In genomic region chr6:3285049-3285639, GRCh38 we compare ENCODE assay signal across 1 cellular context.
TF ChIP-seq lines count a peak whose summit lies in the region.

No MANE protein-coding gene starts in this region.

TF ChIP-seq in K562, 482 proteins besides CTCF, POLR2A, EP300 and RAD21 (continued from another document):
- TF ChIP-seq, protein P1, sequence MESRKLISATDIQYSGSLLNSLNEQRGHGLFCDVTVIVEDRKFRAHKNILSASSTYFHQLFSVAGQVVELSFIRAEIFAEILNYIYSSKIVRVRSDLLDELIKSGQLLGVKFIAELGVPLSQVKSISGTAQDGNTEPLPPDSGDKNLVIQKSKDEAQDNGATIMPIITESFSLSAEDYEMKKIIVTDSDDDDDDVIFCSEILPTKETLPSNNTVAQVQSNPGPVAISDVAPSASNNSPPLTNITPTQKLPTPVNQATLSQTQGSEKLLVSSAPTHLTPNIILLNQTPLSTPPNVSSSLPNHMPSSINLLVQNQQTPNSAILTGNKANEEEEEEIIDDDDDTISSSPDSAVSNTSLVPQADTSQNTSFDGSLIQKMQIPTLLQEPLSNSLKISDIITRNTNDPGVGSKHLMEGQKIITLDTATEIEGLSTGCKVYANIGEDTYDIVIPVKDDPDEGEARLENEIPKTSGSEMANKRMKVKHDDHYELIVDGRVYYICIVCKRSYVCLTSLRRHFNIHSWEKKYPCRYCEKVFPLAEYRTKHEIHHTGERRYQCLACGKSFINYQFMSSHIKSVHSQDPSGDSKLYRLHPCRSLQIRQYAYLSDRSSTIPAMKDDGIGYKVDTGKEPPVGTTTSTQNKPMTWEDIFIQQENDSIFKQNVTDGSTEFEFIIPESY (CRISPR knock-in tag; IDR thresholded peaks at IDR 0.05) = peak; percentile 69; the same call in 1 of the 2 replicates
- TF ChIP-seq ZKSCAN3 (CRISPR knock-in tag; IDR thresholded peaks at IDR 0.05) (no peak), MAX (CRISPR knock-in tag; IDR thresholded peaks at IDR 0.05) (0 out of 2 replicates have a peak, but pooled peaks have one; percentile 33), ZBTB11 (CRISPR knock-in tag; IDR thresholded peaks at IDR 0.05) (no peak), ZNF354B (CRISPR knock-in tag; IDR thresholded peaks at IDR 0.05) (no peak), E2F8 (IDR thresholded peaks at IDR 0.05; ENCODE audit: low read depth, partially characterized antibody) (no peak), ZNF282 (CRISPR knock-in tag; IDR thresholded peaks at IDR 0.05) (no peak), SRSF3 (IDR thresholded peaks at IDR 0.05; ENCODE audit: insufficient read depth, low read length) (no peak), JUN (IDR thresholded peaks at IDR 0.05; ENCODE audit: borderline replicate concordance, low read depth, low read length) (no peak), JUN (CRISPR knock-in tag; IDR thresholded peaks at IDR 0.05; ENCODE audit: borderline replicate concordance) (no peak), NCOA4 (IDR thresholded peaks at IDR 0.05; ENCODE audit: partially characterized antibody) (no peak), ZFP30 (CRISPR knock-in tag; IDR thresholded peaks at IDR 0.05; ENCODE audit: borderline replicate concordance) (no peak), ZNF76 (CRISPR knock-in tag; IDR thresholded peaks at IDR 0.05; ENCODE audit: borderline replicate concordance) (no peak), PURB (CRISPR knock-in tag; IDR thresholded peaks at IDR 0.05; ENCODE audit: low read depth) (no peak), L3MBTL2 (IDR thresholded peaks at IDR 0.05) (no peak), ESRRB (CRISPR knock-in tag; IDR thresholded peaks at IDR 0.05; ENCODE audit: borderline replicate concordance) (no peak), RFX1 (IDR thresholded peaks at IDR 0.05) (no peak), ZNF41 (CRISPR knock-in tag; conservative IDR thresholded peaks at IDR 0.05) (no peak), ASH1L (IDR thresholded peaks at IDR 0.05; ENCODE audit: borderline replicate concordance, low read depth, partially characterized antibody) (no peak), ATF1 (CRISPR knock-in tag; IDR thresholded peaks at IDR 0.05) (no peak), ATF1 (tag; IDR thresholded peaks at IDR 0.05) (no peak), TARDBP (IDR thresholded peaks at IDR 0.05) (no peak), CHCHD3 (CRISPR knock-in tag; IDR thresholded peaks at IDR 0.05) (no peak), NONO (IDR thresholded peaks at IDR 0.05; ENCODE audit: low read depth in 2 of 2, low read length in 1 of 2) (no peak), MTA2 (IDR thresholded peaks at IDR 0.05; ENCODE audit: low read depth) (no peak)
- TF ChIP-seq, protein P2, sequence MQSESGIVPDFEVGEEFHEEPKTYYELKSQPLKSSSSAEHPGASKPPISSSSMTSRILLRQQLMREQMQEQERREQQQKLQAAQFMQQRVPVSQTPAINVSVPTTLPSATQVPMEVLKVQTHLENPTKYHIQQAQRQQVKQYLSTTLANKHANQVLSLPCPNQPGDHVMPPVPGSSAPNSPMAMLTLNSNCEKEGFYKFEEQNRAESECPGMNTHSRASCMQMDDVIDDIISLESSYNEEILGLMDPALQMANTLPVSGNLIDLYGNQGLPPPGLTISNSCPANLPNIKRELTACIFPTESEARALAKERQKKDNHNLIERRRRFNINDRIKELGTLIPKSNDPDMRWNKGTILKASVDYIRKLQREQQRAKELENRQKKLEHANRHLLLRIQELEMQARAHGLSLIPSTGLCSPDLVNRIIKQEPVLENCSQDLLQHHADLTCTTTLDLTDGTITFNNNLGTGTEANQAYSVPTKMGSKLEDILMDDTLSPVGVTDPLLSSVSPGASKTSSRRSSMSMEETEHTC (IDR thresholded peaks at IDR 0.05) = no peak
- TF ChIP-seq, protein P3, sequence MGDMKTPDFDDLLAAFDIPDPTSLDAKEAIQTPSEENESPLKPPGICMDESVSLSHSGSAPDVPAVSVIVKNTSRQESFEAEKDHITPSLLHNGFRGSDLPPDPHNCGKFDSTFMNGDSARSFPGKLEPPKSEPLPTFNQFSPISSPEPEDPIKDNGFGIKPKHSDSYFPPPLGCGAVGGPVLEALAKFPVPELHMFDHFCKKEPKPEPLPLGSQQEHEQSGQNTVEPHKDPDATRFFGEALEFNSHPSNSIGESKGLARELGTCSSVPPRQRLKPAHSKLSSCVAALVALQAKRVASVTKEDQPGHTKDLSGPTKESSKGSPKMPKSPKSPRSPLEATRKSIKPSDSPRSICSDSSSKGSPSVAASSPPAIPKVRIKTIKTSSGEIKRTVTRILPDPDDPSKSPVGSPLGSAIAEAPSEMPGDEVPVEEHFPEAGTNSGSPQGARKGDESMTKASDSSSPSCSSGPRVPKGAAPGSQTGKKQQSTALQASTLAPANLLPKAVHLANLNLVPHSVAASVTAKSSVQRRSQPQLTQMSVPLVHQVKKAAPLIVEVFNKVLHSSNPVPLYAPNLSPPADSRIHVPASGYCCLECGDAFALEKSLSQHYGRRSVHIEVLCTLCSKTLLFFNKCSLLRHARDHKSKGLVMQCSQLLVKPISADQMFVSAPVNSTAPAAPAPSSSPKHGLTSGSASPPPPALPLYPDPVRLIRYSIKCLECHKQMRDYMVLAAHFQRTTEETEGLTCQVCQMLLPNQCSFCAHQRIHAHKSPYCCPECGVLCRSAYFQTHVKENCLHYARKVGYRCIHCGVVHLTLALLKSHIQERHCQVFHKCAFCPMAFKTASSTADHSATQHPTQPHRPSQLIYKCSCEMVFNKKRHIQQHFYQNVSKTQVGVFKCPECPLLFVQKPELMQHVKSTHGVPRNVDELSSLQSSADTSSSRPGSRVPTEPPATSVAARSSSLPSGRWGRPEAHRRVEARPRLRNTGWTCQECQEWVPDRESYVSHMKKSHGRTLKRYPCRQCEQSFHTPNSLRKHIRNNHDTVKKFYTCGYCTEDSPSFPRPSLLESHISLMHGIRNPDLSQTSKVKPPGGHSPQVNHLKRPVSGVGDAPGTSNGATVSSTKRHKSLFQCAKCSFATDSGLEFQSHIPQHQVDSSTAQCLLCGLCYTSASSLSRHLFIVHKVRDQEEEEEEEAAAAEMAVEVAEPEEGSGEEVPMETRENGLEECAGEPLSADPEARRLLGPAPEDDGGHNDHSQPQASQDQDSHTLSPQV (IDR thresholded peaks at IDR 0.05) = no peak
